In the genomic region with DNA sequence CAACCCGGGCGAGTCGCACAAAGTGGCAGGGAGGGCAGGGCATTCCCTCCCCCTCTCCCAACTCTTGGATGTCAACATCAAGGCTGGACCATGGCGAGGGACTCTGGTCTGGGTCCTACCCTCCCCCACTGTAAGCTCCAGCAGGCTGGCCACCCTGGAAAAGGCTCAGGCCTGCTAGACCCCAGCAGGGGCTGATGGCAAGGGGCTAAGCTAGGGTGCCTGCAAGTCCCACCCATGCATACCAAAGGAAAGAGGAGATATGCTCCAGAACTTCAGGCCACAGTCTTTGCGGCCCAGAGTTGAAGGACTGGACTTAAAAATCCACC, we compare ENCODE assay signal across 15 cellular contexts. TPM values are rescaled to one million over a fixed set of nuclear protein-coding genes. Genes with fewer than 3 reads are reported as not detected.
DNase-seq lines count a peak whose midpoint lies in the region; ATAC-seq and TF ChIP-seq lines count a peak whose summit lies in the region.
"Had no signal": no experiment of that assay in that cellular context is flagged by ENCODE, and none has a peak within 500 bp of the region (broad histone marks: within the 10 kb centered on the region; RNA-seq: fewer than 3 reads in every experiment).

No MANE protein-coding gene starts in this region.

- peaks cover 91% of the 10 kb centered on the region for H3K79me2 ChIP-seq in DOHH2 (ENCODE audit: control insufficient read depth, low read length)

- no peaks in the 10 kb centered on the region for H3K27me3 Mint-ChIP-seq in CD4-positive, CD25-positive, alpha-beta regulatory T cell
- no peaks in the 10 kb centered on the region for H3K27me3 Mint-ChIP-seq in activated CD8-positive, alpha-beta T cell treated with anti-CD3 and anti-CD28 coated beads, Interleukin-2, amount 10 ng/mL, durations not matched to agents 7 days and 5 days (ENCODE audit: low read depth)
- H3K27me3 Mint-ChIP-seq in naive B cell: no peaks in the 10 kb centered on the region

- peak overlapping the region; percentile 38 for H3K27ac ChIP-seq in CD4-positive, CD25-positive, alpha-beta regulatory T cell (ENCODE audit: insufficient read depth, low read length, poor library complexity, severe bottlenecking)
- H3K27ac ChIP-seq in DOHH2 (ENCODE audit: low read depth, low read length): peak overlapping the region; percentile 69
- peak overlapping the region in 2 of 4 donors; percentile 2 to 11 for H3K27ac ChIP-seq in upper lobe of left lung
- no peak overlapping the region for H3K27ac ChIP-seq in dorsolateral prefrontal cortex
- H3K27ac ChIP-seq in sigmoid colon: no peak overlapping the region
- H3K27ac ChIP-seq: C4-2B had no signal

- DNase-seq in CD4-positive, CD25-positive, alpha-beta regulatory T cell: no peak
- no peak for DNase-seq in activated CD8-positive, alpha-beta T cell treated with anti-CD3 and anti-CD28 coated beads, Interleukin-2, amount 10 ng/mL, durations not matched to agents 7 days and 5 days
- DNase-seq in naive B cell (no peak), upper lobe of left lung (no peak), dorsolateral prefrontal cortex (no peak), sigmoid colon (no peak)
- DNase-seq: central memory CD4-positive, alpha-beta T cell; islet precursor cell; MM.1S; NCI-H2081 treated with DMSO at 0.1 percent for 48 hours; NCI-H69; posterior cingulate gyrus; RPMI8226 had no signal

- no peaks in the 10 kb centered on the region for H3K9me3 Mint-ChIP-seq in CD4-positive, CD25-positive, alpha-beta regulatory T cell
- no peaks in the 10 kb centered on the region for H3K9me3 Mint-ChIP-seq in activated CD8-positive, alpha-beta T cell treated with anti-CD3 and anti-CD28 coated beads, Interleukin-2, amount 10 ng/mL, durations not matched to agents 7 days and 5 days (ENCODE audit: insufficient read depth)
- no peaks in the 10 kb centered on the region for H3K9me3 Mint-ChIP-seq in naive B cell

- no peaks in the 10 kb centered on the region for H3K9me3 ChIP-seq in CD4-positive, CD25-positive, alpha-beta regulatory T cell (ENCODE audit: control insufficient read depth in 2 of 2, low read length in 2 of 2)
- H3K9me3 ChIP-seq in DOHH2 (ENCODE audit: control insufficient read depth, insufficient read depth, low read length) (no peaks in the 10 kb centered on the region), upper lobe of left lung (no peaks in the 10 kb centered on the region), sigmoid colon (no peaks in the 10 kb centered on the region)

- H3F3A ChIP-seq in DOHH2 (ENCODE audit: control insufficient read depth, insufficient read depth): 0 out of 2 replicates have a peak, but pooled peaks cover 3% of the 10 kb centered on the region

- no peaks in the 10 kb centered on the region for H3K27me3 ChIP-seq in CD4-positive, CD25-positive, alpha-beta regulatory T cell (ENCODE audit: control insufficient read depth, insufficient read depth, low read length)
- H3K27me3 ChIP-seq in DOHH2 (ENCODE audit: control insufficient read depth, low read length): no peaks in the 10 kb centered on the region
- H3K27me3 ChIP-seq in upper lobe of left lung: no peaks in the 10 kb centered on the region
- no peaks in the 10 kb centered on the region for H3K27me3 ChIP-seq in dorsolateral prefrontal cortex
- no peaks in the 10 kb centered on the region for H3K27me3 ChIP-seq in sigmoid colon

- peak overlapping the region; percentile 54 to 81 (median 72) for H3K4me3 Mint-ChIP-seq in CD4-positive, CD25-positive, alpha-beta regulatory T cell
- peak overlapping the region; percentile 69 for H3K4me3 Mint-ChIP-seq in activated CD8-positive, alpha-beta T cell treated with anti-CD3 and anti-CD28 coated beads, Interleukin-2, amount 10 ng/mL, durations not matched to agents 7 days and 5 days
- peak overlapping the region in 5 of 8 donors; percentile 59 to 85 (median 69) for H3K4me3 Mint-ChIP-seq in naive B cell

- peak; percentile 6 to 14 for ATAC-seq in CD4-positive, CD25-positive, alpha-beta regulatory T cell (ENCODE audit: low read depth in 2 of 2)
- peak; percentile 17 for ATAC-seq in activated CD8-positive, alpha-beta T cell treated with anti-CD3 and anti-CD28 coated beads, Interleukin-2, amount 10 ng/mL, durations not matched to agents 7 days and 5 days
- ATAC-seq in naive B cell (ENCODE audit: low read depth in 2 of 2) (no peak), upper lobe of left lung (ENCODE audit: low FRiP score in 2 of 2) (no peak)

- TF ChIP-seq POLR2A in upper lobe of left lung (IDR thresholded peaks at IDR 0.05) (no peak), sigmoid colon (IDR thresholded peaks at IDR 0.05) (no peak)

- intact Hi-C loops in dorsolateral prefrontal cortex (cut with DNase I): no loop called here
- intact Hi-C loops in sigmoid colon (cut with DNase I): no loop called here

- TF ChIP-seq EP300 in upper lobe of left lung (IDR thresholded peaks at IDR 0.05) (no peak), sigmoid colon (IDR thresholded peaks at IDR 0.05) (no peak)

- CTCF ChIA-PET in activated CD8-positive, alpha-beta T cell treated with anti-CD3 and anti-CD28 coated beads, Interleukin-2, amount 10 ng/mL, durations not matched to agents 7 days and 5 days (lab: Charles Lee): interaction anchor here (0.9 to 1.7 kb wide), 3 partner anchors 22 to 38 kb away, joined by 3 to 5 read pairs (median 4); no protein-coding TSS in a partner anchor

- H3K36me3 ChIP-seq in CD4-positive, CD25-positive, alpha-beta regulatory T cell (ENCODE audit: control insufficient read depth, insufficient read depth, low read length): peaks cover 3% of the 10 kb centered on the region
- H3K36me3 ChIP-seq in DOHH2 (ENCODE audit: control insufficient read depth, low read length) (peaks cover 30% of the 10 kb centered on the region), upper lobe of left lung (no peaks in the 10 kb centered on the region), sigmoid colon (peaks cover 0 to 6% (median 0%) of the 10 kb centered on the region in 4 donors)

- no peaks in the 10 kb centered on the region for H3K9me2 ChIP-seq in DOHH2 (replicated peaks; ENCODE audit: control insufficient read depth, low read length)

- H3K4me1 Mint-ChIP-seq in CD4-positive, CD25-positive, alpha-beta regulatory T cell: peaks cover 9 to 77% (median 29%) of the 10 kb centered on the region in 4 donors
- H3K4me1 Mint-ChIP-seq in activated CD8-positive, alpha-beta T cell treated with anti-CD3 and anti-CD28 coated beads, Interleukin-2, amount 10 ng/mL, durations not matched to agents 7 days and 5 days (ENCODE audit: low read depth): peaks cover 52% of the 10 kb centered on the region
- peaks cover 68 to 86% (median 80%) of the 10 kb centered on the region in 3 donors for H3K4me1 Mint-ChIP-seq in naive B cell

- peak overlapping the region; percentile 81 for H3K4me2 ChIP-seq in DOHH2 (ENCODE audit: low read length)

- H4K20me1 ChIP-seq in DOHH2 (ENCODE audit: control insufficient read depth, insufficient read depth, low read depth, low read length): peaks cover 9% of the 10 kb centered on the region; the same call in 1 of the 2 replicates

- peaks cover 29% of the 10 kb centered on the region for H3K4me1 ChIP-seq in CD4-positive, CD25-positive, alpha-beta regulatory T cell (ENCODE audit: control insufficient read depth, insufficient read depth, low read length, poor library complexity, severe bottlenecking)
- H3K4me1 ChIP-seq in DOHH2 (ENCODE audit: control insufficient read depth, low read length) (peaks cover 71% of the 10 kb centered on the region), upper lobe of left lung (peaks cover 28 to 50% (median 40%) of the 10 kb centered on the region in 4 donors), sigmoid colon (peaks cover 0 to 30% (median 11%) of the 10 kb centered on the region in 4 donors)

- POLR2A ChIA-PET in activated CD8-positive, alpha-beta T cell treated with anti-CD3 and anti-CD28 coated beads, Interleukin-2, amount 10 ng/mL, durations not matched to agents 7 days and 5 days (lab: Charles Lee): interaction anchor here (1.0 to 2.5 kb wide), 5 partner anchors 8 to 72 kb away, joined by 3 to 9 read pairs (median 4); partner anchors contain the start of genes DDX19A and ST3GAL2

- peak overlapping the region; percentile 86 to 94 (median 93) for H3K27ac Mint-ChIP-seq in CD4-positive, CD25-positive, alpha-beta regulatory T cell
- H3K27ac Mint-ChIP-seq in activated CD8-positive, alpha-beta T cell treated with anti-CD3 and anti-CD28 coated beads, Interleukin-2, amount 10 ng/mL, durations not matched to agents 7 days and 5 days: peak overlapping the region; percentile 90
- peak overlapping the region in 4 of 6 donors; percentile 63 to 93 (median 85) for H3K27ac Mint-ChIP-seq in naive B cell

- H3K36me3 Mint-ChIP-seq in CD4-positive, CD25-positive, alpha-beta regulatory T cell: peaks cover 15% of the 10 kb centered on the region
- H3K36me3 Mint-ChIP-seq in activated CD8-positive, alpha-beta T cell treated with anti-CD3 and anti-CD28 coated beads, Interleukin-2, amount 10 ng/mL, durations not matched to agents 7 days and 5 days (ENCODE audit: low read depth): peaks cover 8% of the 10 kb centered on the region
- H3K36me3 Mint-ChIP-seq in naive B cell: no peaks in the 10 kb centered on the region

- WGBS in upper lobe of left lung, 2 donors: 82 to 84% methylated on average over 1 to 2 of the region's 5 CpGs
- 56 to 64% methylated on average over 5 of the region's 5 CpGs for WGBS in sigmoid colon, 2 donors

- TF ChIP-seq CTCF in DOHH2 (IDR thresholded peaks at IDR 0.05; ENCODE audit: low read depth, low read length, poor library complexity, severe bottlenecking) (no peak), upper lobe of left lung (IDR thresholded peaks at IDR 0.05) (no peak), dorsolateral prefrontal cortex (IDR thresholded peaks at IDR 0.05 in 54 of 56, conservative IDR thresholded peaks at IDR 0.05 in 2 of 56; ENCODE audit: low read depth in 1 of 56, partially characterized antibody in 56 of 56) (no peak), sigmoid colon (IDR thresholded peaks at IDR 0.05) (no peak)

- peak overlapping the region; percentile 41 for H3K4me3 ChIP-seq in CD4-positive, CD25-positive, alpha-beta regulatory T cell (ENCODE audit: low read depth, low read length)
- H3K4me3 ChIP-seq in DOHH2 (ENCODE audit: low read length): peak overlapping the region; percentile 44
- no peak overlapping the region for H3K4me3 ChIP-seq in upper lobe of left lung
- H3K4me3 ChIP-seq in dorsolateral prefrontal cortex: no peak overlapping the region
- no peak overlapping the region for H3K4me3 ChIP-seq in sigmoid colon

RNA-seq across cellular contexts. Expression of gene ST3GAL2, which starts 19.9 kb away (rescaled TPM):
- 22.1 TPM for total RNA-seq in CD4-positive, CD25-positive, alpha-beta regulatory T cell
- 10 to 100 TPM; 10.5 to 17.5 (median 14.6) TPM for polyA plus RNA-seq in CD4-positive, CD25-positive, alpha-beta regulatory T cell
- 10 to 100 TPM; 34.1 to 39.0 TPM for total RNA-seq in activated CD8-positive, alpha-beta T cell treated with anti-CD3 and anti-CD28 coated beads, Interleukin-2, amount 10 ng/mL, durations not matched to agents 7 days and 5 days
- polyA plus RNA-seq in naive B cell (ENCODE audit: low read depth in 6 of 6) (10 to 100 TPM; 12.7 to 28.7 (median 22.3) TPM), sigmoid colon (10 to 100 TPM in 1 of 3 donors, 1 to 10 TPM in 2; 2.3 to 10.2 (median 2.4) TPM)
- total RNA-seq in upper lobe of left lung (10 to 100 TPM; 12.5 to 50.3 (median 26.1) TPM), dorsolateral prefrontal cortex (10 to 100 TPM; 15.9 to 62.9 (median 30.9) TPM), sigmoid colon (10 to 100 TPM; 14.0 to 21.3 (median 16.6) TPM)

RNA-seq across cellular contexts. Expression of gene FCSK, which starts 35.4 kb away (rescaled TPM):
- 28.5 TPM for total RNA-seq in CD4-positive, CD25-positive, alpha-beta regulatory T cell
- 10 to 100 TPM in 1 of 4 donors, 1 to 10 TPM in 3; 5.7 to 11.5 (median 7.7) TPM for polyA plus RNA-seq in CD4-positive, CD25-positive, alpha-beta regulatory T cell
- total RNA-seq in activated CD8-positive, alpha-beta T cell treated with anti-CD3 and anti-CD28 coated beads, Interleukin-2, amount 10 ng/mL, durations not matched to agents 7 days and 5 days: 10 to 100 TPM; 17.3 to 18.8 TPM
- 1 to 10 TPM; 2.5 to 5.8 (median 4.7) TPM for polyA plus RNA-seq in naive B cell (ENCODE audit: low read depth in 6 of 6)
- 10 to 100 TPM; 16.0 to 51.3 (median 24.5) TPM for total RNA-seq in upper lobe of left lung
- total RNA-seq in dorsolateral prefrontal cortex: 10 to 100 TPM; 15.7 to 38.7 (median 23.8) TPM
- 10 to 100 TPM in 3 of 4 donors, 1 to 10 TPM in 1; 7.8 to 13.3 (median 12.2) TPM for total RNA-seq in sigmoid colon
- 10 to 100 TPM in 2 of 3 donors, 1 to 10 TPM in 1; 7.6 to 19.1 (median 14.4) TPM for polyA plus RNA-seq in sigmoid colon

Comparison
In these comparisons a context has a peak if more than half of its experiments do, and no peak if none do; other contexts are left out.
1. ATAC-seq: peak in CD4-positive, CD25-positive, alpha-beta regulatory T cell (2 of 2) and activated CD8-positive, alpha-beta T cell treated with anti-CD3 and anti-CD28 coated beads, Interleukin-2, amount 10 ng/mL, durations not matched to agents 7 days and 5 days (single experiment); none in naive B cell (0 of 2) and upper lobe of left lung (0 of 2).
2. H3K27ac ChIP-seq: peak in CD4-positive, CD25-positive, alpha-beta regulatory T cell (single experiment) and DOHH2 (single experiment); none in dorsolateral prefrontal cortex (0 of 59) and sigmoid colon (0 of 4).
3. H3K4me3 ChIP-seq: peak in CD4-positive, CD25-positive, alpha-beta regulatory T cell (single experiment) and DOHH2 (single experiment); none in upper lobe of left lung (0 of 4), dorsolateral prefrontal cortex (0 of 59) and sigmoid colon (0 of 4).
4. Peak in every context shown above with its lines, with median percentiles within 50 percentile points of each other: H3K27ac Mint-ChIP-seq and H3K4me3 Mint-ChIP-seq.